1 cellular context compared by ENCODE assay signal in genomic region chr17:49079840-49080663, GRCh38.
A peak's percentile ranks its signal among the peaks of the same experiment; 100 is the strongest.
TF ChIP-seq lines count a peak whose summit lies in the region.

No MANE protein-coding gene starts in this region.

TF ChIP-seq in HepG2, 621 proteins besides CTCF, POLR2A, EP300 and RAD21 (continued from another document and continues in another):
- TF ChIP-seq, protein P1, sequence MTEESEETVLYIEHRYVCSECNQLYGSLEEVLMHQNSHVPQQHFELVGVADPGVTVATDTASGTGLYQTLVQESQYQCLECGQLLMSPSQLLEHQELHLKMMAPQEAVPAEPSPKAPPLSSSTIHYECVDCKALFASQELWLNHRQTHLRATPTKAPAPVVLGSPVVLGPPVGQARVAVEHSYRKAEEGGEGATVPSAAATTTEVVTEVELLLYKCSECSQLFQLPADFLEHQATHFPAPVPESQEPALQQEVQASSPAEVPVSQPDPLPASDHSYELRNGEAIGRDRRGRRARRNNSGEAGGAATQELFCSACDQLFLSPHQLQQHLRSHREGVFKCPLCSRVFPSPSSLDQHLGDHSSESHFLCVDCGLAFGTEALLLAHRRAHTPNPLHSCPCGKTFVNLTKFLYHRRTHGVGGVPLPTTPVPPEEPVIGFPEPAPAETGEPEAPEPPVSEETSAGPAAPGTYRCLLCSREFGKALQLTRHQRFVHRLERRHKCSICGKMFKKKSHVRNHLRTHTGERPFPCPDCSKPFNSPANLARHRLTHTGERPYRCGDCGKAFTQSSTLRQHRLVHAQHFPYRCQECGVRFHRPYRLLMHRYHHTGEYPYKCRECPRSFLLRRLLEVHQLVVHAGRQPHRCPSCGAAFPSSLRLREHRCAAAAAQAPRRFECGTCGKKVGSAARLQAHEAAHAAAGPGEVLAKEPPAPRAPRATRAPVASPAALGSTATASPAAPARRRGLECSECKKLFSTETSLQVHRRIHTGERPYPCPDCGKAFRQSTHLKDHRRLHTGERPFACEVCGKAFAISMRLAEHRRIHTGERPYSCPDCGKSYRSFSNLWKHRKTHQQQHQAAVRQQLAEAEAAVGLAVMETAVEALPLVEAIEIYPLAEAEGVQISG (CRISPR knock-in tag; IDR thresholded peaks at IDR 0.05) = no peak
- TF ChIP-seq, protein P2, sequence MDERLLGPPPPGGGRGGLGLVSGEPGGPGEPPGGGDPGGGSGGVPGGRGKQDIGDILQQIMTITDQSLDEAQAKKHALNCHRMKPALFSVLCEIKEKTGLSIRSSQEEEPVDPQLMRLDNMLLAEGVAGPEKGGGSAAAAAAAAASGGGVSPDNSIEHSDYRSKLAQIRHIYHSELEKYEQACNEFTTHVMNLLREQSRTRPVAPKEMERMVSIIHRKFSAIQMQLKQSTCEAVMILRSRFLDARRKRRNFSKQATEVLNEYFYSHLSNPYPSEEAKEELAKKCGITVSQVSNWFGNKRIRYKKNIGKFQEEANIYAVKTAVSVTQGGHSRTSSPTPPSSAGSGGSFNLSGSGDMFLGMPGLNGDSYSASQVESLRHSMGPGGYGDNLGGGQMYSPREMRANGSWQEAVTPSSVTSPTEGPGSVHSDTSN (CRISPR knock-in tag; IDR thresholded peaks at IDR 0.05) = no peak
- TF ChIP-seq PRDM4 (CRISPR knock-in tag; IDR thresholded peaks at IDR 0.05; ENCODE audit: borderline replicate concordance) (no peak), ZZZ3 (CRISPR knock-in tag; IDR thresholded peaks at IDR 0.05; ENCODE audit: borderline replicate concordance) (no peak), ZC3H4 (CRISPR knock-in tag; IDR thresholded peaks at IDR 0.05; ENCODE audit: borderline replicate concordance) (no peak), GPBP1L1 (CRISPR knock-in tag; IDR thresholded peaks at IDR 0.05) (no peak), SP140L (CRISPR knock-in tag; IDR thresholded peaks at IDR 0.05; ENCODE audit: borderline replicate concordance) (0 out of 2 replicates have a peak, but pooled peaks have one; percentile 37), ZNF317 (CRISPR knock-in tag; IDR thresholded peaks at IDR 0.05) (no peak), GATAD1 (CRISPR knock-in tag; IDR thresholded peaks at IDR 0.05) (no peak; the same call in 1 of the 2 replicates), SP2 (CRISPR knock-in tag; IDR thresholded peaks at IDR 0.05) (no peak), TRIM24 (CRISPR knock-in tag; IDR thresholded peaks at IDR 0.05) (no peak), TIGD3 (CRISPR knock-in tag; IDR thresholded peaks at IDR 0.05; ENCODE audit: borderline replicate concordance) (no peak), ZNF839 (CRISPR knock-in tag; IDR thresholded peaks at IDR 0.05; ENCODE audit: borderline replicate concordance) (no peak), ZNF20 (CRISPR knock-in tag; IDR thresholded peaks at IDR 0.05) (no peak), NONO (IDR thresholded peaks at IDR 0.05) (no peak), NONO (CRISPR knock-in tag; conservative IDR thresholded peaks at IDR 0.05) (no peak), PCBP2 (optimal IDR thresholded peaks at IDR 0.05; ENCODE audit: low read depth, low read length, poor library complexity, severe bottlenecking) (no peak), FIP1L1 (IDR thresholded peaks at IDR 0.05; ENCODE audit: borderline replicate concordance, insufficient read depth, low read depth, low read length) (no peak), ZNF563 (CRISPR knock-in tag; IDR thresholded peaks at IDR 0.05) (peak; percentile 49; the same call in 1 of the 2 replicates), RARG (CRISPR knock-in tag; IDR thresholded peaks at IDR 0.05; ENCODE audit: low read depth) (no peak), FOXK1 (CRISPR knock-in tag; IDR thresholded peaks at IDR 0.05; ENCODE audit: borderline replicate concordance, low read depth) (no peak), TBX2 (CRISPR knock-in tag; IDR thresholded peaks at IDR 0.05; ENCODE audit: borderline replicate concordance) (0 out of 2 replicates have a peak, but pooled peaks have one; percentile 29), ZNF160 (CRISPR knock-in tag; IDR thresholded peaks at IDR 0.05) (no peak), DMAP1 (CRISPR knock-in tag; IDR thresholded peaks at IDR 0.05) (no peak), HNRNPK (IDR thresholded peaks at IDR 0.05; ENCODE audit: low read depth, low read length, poor library complexity, severe bottlenecking) (no peak), KLF11 (CRISPR knock-in tag; IDR thresholded peaks at IDR 0.05) (no peak), TFAP4 (IDR thresholded peaks at IDR 0.05; ENCODE audit: borderline replicate concordance, low read depth) (no peak), KAT7 (CRISPR knock-in tag; IDR thresholded peaks at IDR 0.05; ENCODE audit: borderline replicate concordance) (peak; percentile 24; the same call in 1 of the 2 replicates), ZSCAN22 (CRISPR knock-in tag; IDR thresholded peaks at IDR 0.05) (no peak), ZNF780A (CRISPR knock-in tag; IDR thresholded peaks at IDR 0.05) (no peak), SRY (CRISPR knock-in tag; IDR thresholded peaks at IDR 0.05) (no peak), ZNF251 (CRISPR knock-in tag; IDR thresholded peaks at IDR 0.05) (no peak), FOXA1 (IDR thresholded peaks at IDR 0.05) (no peak), FOXA1 (CRISPR knock-in tag; IDR thresholded peaks at IDR 0.05) (no peak), ZNF556 (CRISPR knock-in tag; IDR thresholded peaks at IDR 0.05; ENCODE audit: borderline replicate concordance) (no peak), ZNF431 (CRISPR knock-in tag; IDR thresholded peaks at IDR 0.05; ENCODE audit: borderline replicate concordance, low read depth) (no peak), ZNF703 (CRISPR knock-in tag; IDR thresholded peaks at IDR 0.05; ENCODE audit: borderline replicate concordance) (no peak), HNRNPL (IDR thresholded peaks at IDR 0.05; ENCODE audit: low read depth, low read length) (no peak), PHB2 (IDR thresholded peaks at IDR 0.05; ENCODE audit: partially characterized antibody) (no peak), ZBTB7B (CRISPR knock-in tag; IDR thresholded peaks at IDR 0.05) (0 out of 2 replicates have a peak, but pooled peaks have one; percentile 18), RELA (CRISPR knock-in tag; IDR thresholded peaks at IDR 0.05) (no peak), CENPT (CRISPR knock-in tag; IDR thresholded peaks at IDR 0.05; ENCODE audit: low read depth) (no peak), MATR3 (CRISPR knock-in tag; IDR thresholded peaks at IDR 0.05) (no peak), GLI4 (CRISPR knock-in tag; IDR thresholded peaks at IDR 0.05; ENCODE audit: borderline replicate concordance) (0 out of 2 replicates have a peak, but pooled peaks have one; percentile 22)
- TF ChIP-seq, protein P3, sequence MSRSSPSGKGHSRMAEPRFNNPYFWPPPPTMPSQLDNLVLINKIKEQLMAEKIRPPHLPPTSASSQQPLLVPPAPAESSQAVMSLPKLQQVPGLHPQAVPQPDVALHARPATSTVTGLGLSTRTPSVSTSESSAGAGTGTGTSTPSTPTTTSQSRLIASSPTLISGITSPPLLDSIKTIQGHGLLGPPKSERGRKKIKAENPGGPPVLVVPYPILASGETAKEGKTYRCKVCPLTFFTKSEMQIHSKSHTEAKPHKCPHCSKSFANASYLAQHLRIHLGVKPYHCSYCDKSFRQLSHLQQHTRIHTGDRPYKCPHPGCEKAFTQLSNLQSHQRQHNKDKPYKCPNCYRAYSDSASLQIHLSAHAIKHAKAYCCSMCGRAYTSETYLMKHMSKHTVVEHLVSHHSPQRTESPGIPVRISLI (CRISPR knock-in tag; IDR thresholded peaks at IDR 0.05; ENCODE audit: borderline replicate concordance) = no peak
- TF ChIP-seq, protein P4, sequence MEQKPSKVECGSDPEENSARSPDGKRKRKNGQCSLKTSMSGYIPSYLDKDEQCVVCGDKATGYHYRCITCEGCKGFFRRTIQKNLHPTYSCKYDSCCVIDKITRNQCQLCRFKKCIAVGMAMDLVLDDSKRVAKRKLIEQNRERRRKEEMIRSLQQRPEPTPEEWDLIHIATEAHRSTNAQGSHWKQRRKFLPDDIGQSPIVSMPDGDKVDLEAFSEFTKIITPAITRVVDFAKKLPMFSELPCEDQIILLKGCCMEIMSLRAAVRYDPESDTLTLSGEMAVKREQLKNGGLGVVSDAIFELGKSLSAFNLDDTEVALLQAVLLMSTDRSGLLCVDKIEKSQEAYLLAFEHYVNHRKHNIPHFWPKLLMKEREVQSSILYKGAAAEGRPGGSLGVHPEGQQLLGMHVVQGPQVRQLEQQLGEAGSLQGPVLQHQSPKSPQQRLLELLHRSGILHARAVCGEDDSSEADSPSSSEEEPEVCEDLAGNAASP (CRISPR knock-in tag; IDR thresholded peaks at IDR 0.05; ENCODE audit: borderline replicate concordance) = no peak
- TF ChIP-seq, protein P5, sequence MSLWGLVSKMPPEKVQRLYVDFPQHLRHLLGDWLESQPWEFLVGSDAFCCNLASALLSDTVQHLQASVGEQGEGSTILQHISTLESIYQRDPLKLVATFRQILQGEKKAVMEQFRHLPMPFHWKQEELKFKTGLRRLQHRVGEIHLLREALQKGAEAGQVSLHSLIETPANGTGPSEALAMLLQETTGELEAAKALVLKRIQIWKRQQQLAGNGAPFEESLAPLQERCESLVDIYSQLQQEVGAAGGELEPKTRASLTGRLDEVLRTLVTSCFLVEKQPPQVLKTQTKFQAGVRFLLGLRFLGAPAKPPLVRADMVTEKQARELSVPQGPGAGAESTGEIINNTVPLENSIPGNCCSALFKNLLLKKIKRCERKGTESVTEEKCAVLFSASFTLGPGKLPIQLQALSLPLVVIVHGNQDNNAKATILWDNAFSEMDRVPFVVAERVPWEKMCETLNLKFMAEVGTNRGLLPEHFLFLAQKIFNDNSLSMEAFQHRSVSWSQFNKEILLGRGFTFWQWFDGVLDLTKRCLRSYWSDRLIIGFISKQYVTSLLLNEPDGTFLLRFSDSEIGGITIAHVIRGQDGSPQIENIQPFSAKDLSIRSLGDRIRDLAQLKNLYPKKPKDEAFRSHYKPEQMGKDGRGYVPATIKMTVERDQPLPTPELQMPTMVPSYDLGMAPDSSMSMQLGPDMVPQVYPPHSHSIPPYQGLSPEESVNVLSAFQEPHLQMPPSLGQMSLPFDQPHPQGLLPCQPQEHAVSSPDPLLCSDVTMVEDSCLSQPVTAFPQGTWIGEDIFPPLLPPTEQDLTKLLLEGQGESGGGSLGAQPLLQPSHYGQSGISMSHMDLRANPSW (CRISPR knock-in tag; IDR thresholded peaks at IDR 0.05; ENCODE audit: borderline replicate concordance) = 0 out of 2 replicates have a peak, but pooled peaks have one; percentile 48
- TF ChIP-seq, protein P6, sequence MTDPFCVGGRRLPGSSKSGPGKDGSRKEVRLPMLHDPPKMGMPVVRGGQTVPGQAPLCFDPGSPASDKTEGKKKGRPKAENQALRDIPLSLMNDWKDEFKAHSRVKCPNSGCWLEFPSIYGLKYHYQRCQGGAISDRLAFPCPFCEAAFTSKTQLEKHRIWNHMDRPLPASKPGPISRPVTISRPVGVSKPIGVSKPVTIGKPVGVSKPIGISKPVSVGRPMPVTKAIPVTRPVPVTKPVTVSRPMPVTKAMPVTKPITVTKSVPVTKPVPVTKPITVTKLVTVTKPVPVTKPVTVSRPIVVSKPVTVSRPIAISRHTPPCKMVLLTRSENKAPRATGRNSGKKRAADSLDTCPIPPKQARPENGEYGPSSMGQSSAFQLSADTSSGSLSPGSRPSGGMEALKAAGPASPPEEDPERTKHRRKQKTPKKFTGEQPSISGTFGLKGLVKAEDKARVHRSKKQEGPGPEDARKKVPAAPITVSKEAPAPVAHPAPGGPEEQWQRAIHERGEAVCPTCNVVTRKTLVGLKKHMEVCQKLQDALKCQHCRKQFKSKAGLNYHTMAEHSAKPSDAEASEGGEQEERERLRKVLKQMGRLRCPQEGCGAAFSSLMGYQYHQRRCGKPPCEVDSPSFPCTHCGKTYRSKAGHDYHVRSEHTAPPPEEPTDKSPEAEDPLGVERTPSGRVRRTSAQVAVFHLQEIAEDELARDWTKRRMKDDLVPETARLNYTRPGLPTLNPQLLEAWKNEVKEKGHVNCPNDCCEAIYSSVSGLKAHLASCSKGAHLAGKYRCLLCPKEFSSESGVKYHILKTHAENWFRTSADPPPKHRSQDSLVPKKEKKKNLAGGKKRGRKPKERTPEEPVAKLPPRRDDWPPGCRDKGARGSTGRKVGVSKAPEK (CRISPR knock-in tag; IDR thresholded peaks at IDR 0.05; ENCODE audit: borderline replicate concordance) = no peak
